In genomic region chr20:10745790-10746189, GRCh38 we compare ENCODE assay signal across 22 cellular contexts.
DNase-seq lines count a peak whose midpoint lies in the region; ATAC-seq, FAIRE-seq and TF ChIP-seq lines count a peak whose summit lies in the region.
"Had no signal": no experiment of that assay in that cellular context is flagged by ENCODE, and none has a peak within 500 bp of the region (broad histone marks: within the 10 kb centered on the region; RNA-seq: fewer than 3 reads in every experiment).

No MANE protein-coding gene starts in this region.

- CTCF ChIA-PET in A549 (lab: Yijun Ruan, JAX), result interaction anchor here (1.4 kb wide), 1 partner anchor 9 kb away, joined by 3 read pairs; no protein-coding TSS in a partner anchor

- no peak for TF ChIP-seq EP300 in A549 (IDR thresholded peaks at IDR 0.05)

- no peak for DNase-seq in A549 (ENCODE audit: low read depth in 1 of 2, low spot score in 1 of 2)
- no peak for DNase-seq in colonic mucosa
- no peak for DNase-seq in left colon
- DNase-seq in prostate gland (ENCODE audit: low spot score), result no peak
- no peak for DNase-seq in NCI-H2029 (lab: John Stamatoyannopoulos, UW)
- DNase-seq: 8988T; C1 segment of cervical spinal cord; Calu3; CD4-positive, alpha-beta memory T cell; COR-L47; DMS53; DMS79 treated with DMSO at 0.1 percent for 48 hours; GF-D8; GM23248; H7; HCEC 1CT had no signal

- FAIRE-seq in A549 (lab: Jason Lieb, UNC), result peak; percentile 43
- FAIRE-seq: GM12891, GM18507, H1 had no signal

- intact Hi-C loops in colonic mucosa (cut with DNase I) (no loop called here), left colon (cut with DNase I, micrococcal nuclease) (no loop called here), prostate gland (cut with DNase I) (no loop called here)

- ATAC-seq in A549, result no peak
- peak; percentile 54 for ATAC-seq in left colon
- ATAC-seq in HG02571 (IDR thresholded peaks at IDR 0.05; ENCODE audit: unreplicated experiment), result no peak
- no peak for ATAC-seq in GM19467 (IDR thresholded peaks at IDR 0.05; ENCODE audit: unreplicated experiment)
- ATAC-seq in GM19397 (IDR thresholded peaks at IDR 0.05; ENCODE audit: unreplicated experiment), result no peak

- H3K4me2 ChIP-seq in A549, result no peak overlapping the region

- TF ChIP-seq CTCF in A549 (IDR thresholded peaks at IDR 0.05), result no peak
- TF ChIP-seq CTCF in colonic mucosa (IDR thresholded peaks at IDR 0.05), result no peak
- TF ChIP-seq CTCF in prostate gland (IDR thresholded peaks at IDR 0.05), result no peak

- WGBS in A549 (ENCODE audit: missing lambda C conversion rate), result 81% methylated on average over 5 of the region's 5 CpGs
- WGBS in prostate gland, result 72% methylated on average over 5 of the region's 5 CpGs

- no peaks in the 10 kb centered on the region for H3K36me3 ChIP-seq in colonic mucosa
- no peaks in the 10 kb centered on the region for H3K36me3 ChIP-seq in prostate gland

- H3K9me3 ChIP-seq in A549, result no peaks in the 10 kb centered on the region
- H3K9me3 ChIP-seq in colonic mucosa, result no peaks in the 10 kb centered on the region
- no peaks in the 10 kb centered on the region for H3K9me3 ChIP-seq in prostate gland

- H3K4me1 ChIP-seq in A549, result peaks cover 4% of the 10 kb centered on the region; the same call in 1 of the 3 replicates
- H3K4me1 ChIP-seq in colonic mucosa, result peaks cover 3% of the 10 kb centered on the region
- H3K4me1 ChIP-seq in prostate gland (replicated peaks), result peaks cover 2% of the 10 kb centered on the region

- no peak overlapping the region for H3K9ac ChIP-seq in colonic mucosa (ENCODE audit: low read depth in 2 of 2, low read length in 2 of 2)
- H3K9ac ChIP-seq: GM23248 had no signal

- no peak for TF ChIP-seq RAD21 in A549 (conservative IDR thresholded peaks at IDR 0.05 in 1 of 2, IDR thresholded peaks at IDR 0.05 in 1 of 2)

- TF ChIP-seq POLR2A in A549 (IDR thresholded peaks at IDR 0.05; ENCODE audit: low read length), result no peak
- no peak for TF ChIP-seq POLR2A in prostate gland (IDR thresholded peaks at IDR 0.05)

- POLR2A ChIA-PET in A549 (lab: Yijun Ruan, JAX), result interaction anchor here (0.7 kb wide), 1 partner anchor 72 kb away, joined by 3 read pairs; the partner anchor contains the start of gene JAG1

- H3K27me3 ChIP-seq in colonic mucosa (no peaks in the 10 kb centered on the region), prostate gland (replicated peaks; ENCODE audit: insufficient read depth) (no peaks in the 10 kb centered on the region)

- H3K27ac ChIP-seq in A549 (no peak overlapping the region), colonic mucosa (peak overlapping the region; percentile 90), prostate gland (peak overlapping the region; percentile 65 to 77)
- H3K27ac ChIP-seq: GM23248 had no signal

- H3K4me3 ChIP-seq in A549 (no peak overlapping the region), colonic mucosa (no peak overlapping the region), prostate gland (no peak overlapping the region)
- H3K4me3 ChIP-seq: GM23248 had no signal

TF ChIP-seq in A549, 52 proteins besides CTCF, POLR2A, EP300 and RAD21:
- TF ChIP-seq RCOR1 (IDR thresholded peaks at IDR 0.05; ENCODE audit: low read depth, low read length) (no peak), PBX3 (IDR thresholded peaks at IDR 0.05) (no peak), KDM5A (IDR thresholded peaks at IDR 0.05) (no peak), ESRRA (IDR thresholded peaks at IDR 0.05; ENCODE audit: borderline replicate concordance, low read length) (no peak), ZC3H11A (IDR thresholded peaks at IDR 0.05) (no peak), BHLHE40 (IDR thresholded peaks at IDR 0.05; ENCODE audit: low read depth, low read length) (no peak), HDAC2 (IDR thresholded peaks at IDR 0.05) (no peak), SREBF2 (IDR thresholded peaks at IDR 0.05) (no peak), RNF2 (IDR thresholded peaks at IDR 0.05; ENCODE audit: borderline replicate concordance, low read depth) (no peak), ZNF302 (CRISPR knock-in tag; IDR thresholded peaks at IDR 0.05) (no peak), EHF (CRISPR knock-in tag; IDR thresholded peaks at IDR 0.05) (no peak), EHMT2 (IDR thresholded peaks at IDR 0.05; ENCODE audit: low read depth) (no peak), CBX2 (IDR thresholded peaks at IDR 0.05; ENCODE audit: borderline replicate concordance, low read depth) (no peak), FOSL2 (IDR thresholded peaks at IDR 0.05) (no peak), FOSL2 (CRISPR knock-in tag; IDR thresholded peaks at IDR 0.05) (no peak), TFCP2L1 (CRISPR knock-in tag; IDR thresholded peaks at IDR 0.05) (no peak)

Comparison
In these comparisons a context has a peak if more than half of its experiments do, and no peak if none do; other contexts are left out.
1. H3K27ac ChIP-seq: peak in colonic mucosa (single experiment) and prostate gland (2 of 2); none in A549 (0 of 2).